8 cellular contexts compared by ENCODE assay signal in the genomic region with DNA sequence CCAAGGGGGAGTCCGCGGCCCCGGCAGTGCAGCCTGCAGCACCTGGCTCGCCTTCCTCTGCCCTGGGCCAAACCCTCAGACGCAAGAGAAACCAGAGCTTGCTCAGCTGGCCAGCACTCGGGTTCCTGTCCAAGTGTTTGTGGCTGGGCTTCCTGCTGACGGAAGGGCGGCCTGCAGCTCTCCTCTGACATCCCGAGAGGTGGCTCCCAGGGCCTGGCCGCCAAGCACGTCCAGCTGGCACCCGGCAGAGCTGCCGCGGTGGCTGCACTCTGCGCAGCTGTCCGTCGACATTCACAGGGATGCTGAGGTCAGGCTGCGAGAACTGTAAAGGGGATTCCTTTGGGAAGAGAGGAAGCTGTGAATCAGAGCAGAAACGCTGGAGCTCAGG.
A peak's percentile ranks its signal among the peaks of the same experiment; 100 is the strongest.
DNase-seq lines count a peak whose midpoint lies in the region; ATAC-seq and TF ChIP-seq lines count a peak whose summit lies in the region.

No MANE protein-coding gene starts in this region.

- peaks cover 30% of the 10 kb centered on the region for H3K4me1 Mint-ChIP-seq in WTC11

- intact Hi-C loops in left ventricle myocardium inferior (cut with micrococcal nuclease): loop anchor here (5.0 kb wide), 1 partner anchor 123 kb away; no protein-coding TSS in a partner anchor

- H3K4me3 Mint-ChIP-seq in WTC11: no peak overlapping the region

- TF ChIP-seq CTCF in WTC11 (IDR thresholded peaks at IDR 0.05) (no peak), left ventricle myocardium inferior (IDR thresholded peaks at IDR 0.05; ENCODE audit: borderline replicate concordance) (no peak)

- CTCF ChIA-PET in WTC11 (lab: Charles Lee): interaction anchor here (3.3 kb wide), 1 partner anchor 50 kb away, joined by 25 read pairs; no protein-coding TSS in a partner anchor

- H3K36me3 ChIP-seq in left ventricle myocardium inferior: no peaks in the 10 kb centered on the region

- no peaks in the 10 kb centered on the region for H3K9me3 ChIP-seq in left ventricle myocardium inferior (replicated peaks)

- no peaks in the 10 kb centered on the region for H3K9me3 Mint-ChIP-seq in WTC11

- peaks cover 65% of the 10 kb centered on the region for H3K4me1 ChIP-seq in left ventricle myocardium inferior

- H3K27ac ChIP-seq in left ventricle myocardium inferior (replicated peaks): peak overlapping the region; percentile 96

- DNase-seq in WTC11 (ENCODE audit: low spot score) (no peak), left ventricle myocardium inferior (peak; percentile 93), skeletal muscle cell (ENCODE audit: low read depth) (peak; percentile 98), NCI-H446 treated with DMSO at 0.1 percent for 48 hours (lab: John Stamatoyannopoulos, UW) (no peak), NCI-H2107 (lab: John Stamatoyannopoulos, UW) (no peak), T1000 (lab: John Stamatoyannopoulos, UW) (no peak)

- H3K36me3 Mint-ChIP-seq in WTC11: no peaks in the 10 kb centered on the region

- 0 out of 2 replicates have a peak, but pooled peaks cover 2% of the 10 kb centered on the region for H3K27me3 Mint-ChIP-seq in WTC11 (ENCODE audit: low read depth)

- POLR2A ChIA-PET in WTC11 (lab: Charles Lee): interaction anchor here (0.6 kb wide), 1 partner anchor 442 kb away, joined by 4 read pairs; no protein-coding TSS in a partner anchor

- no peaks in the 10 kb centered on the region for H3K27me3 ChIP-seq in left ventricle myocardium inferior (ENCODE audit: low read depth)

- ATAC-seq in GM19438 (IDR thresholded peaks at IDR 0.05; ENCODE audit: low read depth, unreplicated experiment): peak; percentile 44
- ATAC-seq in WTC11: no peak
- ATAC-seq in GM18498 (IDR thresholded peaks at IDR 0.05; ENCODE audit: unreplicated experiment): no peak

- H3K27ac Mint-ChIP-seq in WTC11: peak overlapping the region; percentile 45; the same call in 1 of the 2 replicates

- peak overlapping the region; percentile 36 for H3K4me3 ChIP-seq in left ventricle myocardium inferior
- H3K4me3 ChIP-seq in skeletal muscle cell (ENCODE audit: low read depth, low read length): peak overlapping the region; percentile 7

TF ChIP-seq in WTC11, 78 proteins besides CTCF, POLR2A, EP300 and RAD21:
- TF ChIP-seq FOXJ3 (CRISPR knock-in tag; IDR thresholded peaks at IDR 0.05; ENCODE audit: borderline replicate concordance): no peak
- TF ChIP-seq NR1H2 (CRISPR knock-in tag; IDR thresholded peaks at IDR 0.05): no peak
- TF ChIP-seq GABPB1 (CRISPR knock-in tag; IDR thresholded peaks at IDR 0.05): no peak
- no peak for TF ChIP-seq NR3C1 (CRISPR knock-in tag; conservative IDR thresholded peaks at IDR 0.05; ENCODE audit: low read depth)
- no peak for TF ChIP-seq OVOL2 (CRISPR knock-in tag; IDR thresholded peaks at IDR 0.05; ENCODE audit: borderline replicate concordance)
- TF ChIP-seq, protein P1, sequence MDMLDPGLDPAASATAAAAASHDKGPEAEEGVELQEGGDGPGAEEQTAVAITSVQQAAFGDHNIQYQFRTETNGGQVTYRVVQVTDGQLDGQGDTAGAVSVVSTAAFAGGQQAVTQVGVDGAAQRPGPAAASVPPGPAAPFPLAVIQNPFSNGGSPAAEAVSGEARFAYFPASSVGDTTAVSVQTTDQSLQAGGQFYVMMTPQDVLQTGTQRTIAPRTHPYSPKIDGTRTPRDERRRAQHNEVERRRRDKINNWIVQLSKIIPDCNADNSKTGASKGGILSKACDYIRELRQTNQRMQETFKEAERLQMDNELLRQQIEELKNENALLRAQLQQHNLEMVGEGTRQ (CRISPR knock-in tag; IDR thresholded peaks at IDR 0.05): no peak
- no peak for TF ChIP-seq TP53 (CRISPR knock-in tag; IDR thresholded peaks at IDR 0.05)
- no peak for TF ChIP-seq TEAD1 (CRISPR knock-in tag; IDR thresholded peaks at IDR 0.05)

Comparison
In these comparisons a context has a peak if more than half of its experiments do, and no peak if none do; other contexts are left out.
1. DNase-seq: peak in left ventricle myocardium inferior (single experiment) and skeletal muscle cell (single experiment); none in WTC11 (single experiment), NCI-H446 treated with DMSO at 0.1 percent for 48 hours (single experiment), NCI-H2107 (single experiment) and T1000 (single experiment).